Comparison of ENCODE assay signal across 25 cellular contexts in the genomic region with DNA sequence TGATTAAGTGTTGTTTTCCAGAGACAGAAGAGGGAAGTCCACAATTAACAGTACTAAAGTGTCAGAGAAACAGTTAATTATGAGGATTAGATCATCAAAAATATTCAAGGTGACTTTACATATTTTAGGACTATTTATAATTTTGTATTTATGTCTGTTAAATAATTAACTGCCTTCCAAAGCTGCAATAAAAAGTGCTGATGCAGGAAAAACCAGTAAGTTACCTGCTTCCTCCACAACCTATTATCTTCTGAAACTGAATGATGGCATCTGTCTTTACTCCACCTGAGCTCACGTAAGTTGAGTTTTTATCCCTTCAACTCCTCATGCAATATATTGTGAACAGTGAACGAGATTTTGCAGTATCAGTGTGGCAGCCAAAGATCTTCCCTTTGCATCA.
"Had no signal": no experiment of that assay in that cellular context is flagged by ENCODE, and none has a peak within 500 bp of the region (broad histone marks: within the 10 kb centered on the region; RNA-seq: fewer than 3 reads in every experiment).

No MANE protein-coding gene starts in this region.

- H3K79me2 ChIP-seq: hepatocyte had no signal

- H3K27me3 ChIP-seq: esophagus muscularis mucosa, foreskin keratinocyte, gastroesophageal sphincter, heart left ventricle, hepatocyte had no signal

- H3K4me1 ChIP-seq: foreskin keratinocyte, lower lobe of right lung had no signal

- H3K9me3 ChIP-seq: esophagus muscularis mucosa, gastroesophageal sphincter, heart left ventricle, left ventricle myocardium inferior, lower lobe of right lung, mucosa of descending colon had no signal

- H3K27ac ChIP-seq: coronary artery, dorsolateral prefrontal cortex, esophagus muscularis mucosa, foreskin keratinocyte, gastroesophageal sphincter, heart left ventricle, hepatocyte, left ventricle myocardium inferior, lower lobe of right lung had no signal

- ATAC-seq: foreskin keratinocyte; gastroesophageal sphincter; heart left ventricle; left colon; left lobe of liver; lower lobe of right lung; mucosa of descending colon; naive thymus-derived CD8-positive, alpha-beta T cell had no signal

- H3K4me3 ChIP-seq: coronary artery, dorsolateral prefrontal cortex, esophagus muscularis mucosa, gastroesophageal sphincter, heart left ventricle, hepatocyte, left ventricle myocardium inferior, lower lobe of right lung, mucosa of descending colon had no signal

- DNase-seq: dermis blood vessel endothelial cell; dorsolateral prefrontal cortex; effector CD4-positive, alpha-beta T cell; effector memory CD4-positive, alpha-beta T cell; foreskin keratinocyte; heart left ventricle; hypothalamus; immature natural killer cell; islet precursor cell; kidney; kidney glomerular epithelial cell; left colon; left ventricle myocardium inferior; lower lobe of right lung; mesenchymal stem cell; mucosa of descending colon; naive B cell; naive thymus-derived CD8-positive, alpha-beta T cell had no signal

- FAIRE-seq: endothelial cell of umbilical vein, frontal cortex, kidney had no signal

- H3K4me2 ChIP-seq: hepatocyte had no signal

- H2AFZ ChIP-seq: hepatocyte had no signal

- H3K36me3 ChIP-seq: esophagus muscularis mucosa, gastroesophageal sphincter, heart left ventricle, left ventricle myocardium inferior, lower lobe of right lung had no signal
